18 cellular contexts compared by ENCODE assay signal in the genomic region with DNA sequence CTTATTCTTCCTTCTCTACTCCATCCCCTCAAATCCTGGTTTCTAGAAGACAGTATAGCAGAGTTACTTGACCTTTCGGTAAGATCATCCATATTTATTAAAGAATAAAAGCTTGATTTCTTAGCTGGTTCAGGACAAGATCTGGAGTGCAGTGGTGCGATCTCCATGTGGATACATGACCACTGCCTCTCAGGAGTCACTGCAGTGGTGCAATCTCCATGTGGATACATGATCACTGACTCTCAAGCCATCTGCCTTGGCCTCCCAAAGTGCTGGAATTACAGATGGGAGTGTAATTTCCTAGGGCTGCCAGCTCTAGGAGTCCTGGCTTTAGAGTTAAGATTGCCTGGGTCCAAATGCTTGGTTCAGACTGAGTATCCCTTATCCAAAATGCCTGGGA. TPM values are rescaled to one million over a fixed set of nuclear protein-coding genes. Genes with fewer than 3 reads are reported as not detected.
DNase-seq lines count a peak whose midpoint lies in the region; ATAC-seq and TF ChIP-seq lines count a peak whose summit lies in the region.
"Had no signal": no experiment of that assay in that cellular context is flagged by ENCODE, and none has a peak within 500 bp of the region (broad histone marks: within the 10 kb centered on the region; RNA-seq: fewer than 3 reads in every experiment).

No MANE protein-coding gene starts in this region.

- no peaks in the 10 kb centered on the region; a peak in 1 of 5 replicates for H3K9me3 Mint-ChIP-seq in H9
- no peaks in the 10 kb centered on the region for H3K9me3 Mint-ChIP-seq in activated CD4-positive, alpha-beta memory T cell treated with anti-CD3 and anti-CD28 coated beads for 36 hours
- H3K9me3 Mint-ChIP-seq: CD8-positive, alpha-beta T cell had no signal

- no peak overlapping the region for H3K56ac ChIP-seq in H9 (ENCODE audit: insufficient read length, low read depth, low read length)

- H2BK20ac ChIP-seq in H9 (ENCODE audit: low read depth, low read length, poor library complexity, severe bottlenecking): no peak overlapping the region

- no peak for TF ChIP-seq EP300 in esophagus muscularis mucosa (IDR thresholded peaks at IDR 0.05)

- no peaks in the 10 kb centered on the region for H3K27me3 ChIP-seq in H9 (ENCODE audit: insufficient read depth, low read length)
- no peaks in the 10 kb centered on the region for H3K27me3 ChIP-seq in esophagus muscularis mucosa
- no peaks in the 10 kb centered on the region for H3K27me3 ChIP-seq in thyroid gland
- H3K27me3 ChIP-seq: BLaER1 treated with 17β-estradiol and CSF1 and Interleukin-3, amounts not matched to agents 10 nM and 100 nM had no signal

- H3K27ac Mint-ChIP-seq in H9: no peak overlapping the region
- H3K27ac Mint-ChIP-seq in activated CD4-positive, alpha-beta memory T cell treated with anti-CD3 and anti-CD28 coated beads for 36 hours: no peak overlapping the region
- H3K27ac Mint-ChIP-seq: B cell; CD8-positive, alpha-beta T cell; IgD-negative memory B cell had no signal

- intact Hi-C loops in esophagus muscularis mucosa (cut with DNase I) (no loop called here), sciatic nerve (cut with DNase I) (no loop called here), thyroid gland (cut with DNase I) (no loop called here), mucosa of descending colon (cut with DNase I, micrococcal nuclease) (no loop called here)
- intact Hi-C loops in activated CD4-positive, alpha-beta memory T cell treated with anti-CD3 and anti-CD28 coated beads for 36 hours (cut with micrococcal nuclease): no loop called here

- H3K4ac ChIP-seq in H9 (ENCODE audit: low read depth, low read length): no peak overlapping the region

- no peaks in the 10 kb centered on the region for H3K23me2 ChIP-seq in H9 (ENCODE audit: insufficient read length, low read depth, low read length, poor library complexity, severe bottlenecking)

- H3K36me3 ChIP-seq in esophagus muscularis mucosa (peaks cover 8 to 40% (median 29%) of the 10 kb centered on the region in 4 donors), thyroid gland (peaks cover 4 to 8% of the 10 kb centered on the region in 2 donors), mucosa of descending colon (ENCODE audit: low read depth) (no peaks in the 10 kb centered on the region)

- H4K91ac ChIP-seq in H9 (ENCODE audit: insufficient read length, low read depth, low read length): no peak overlapping the region

- no peak overlapping the region for H3K4me3 ChIP-seq in esophagus muscularis mucosa
- H3K4me3 ChIP-seq in thyroid gland (replicated peaks in 1 of 3): no peak overlapping the region
- H3K4me3 ChIP-seq in mucosa of descending colon: no peak overlapping the region
- H3K4me3 ChIP-seq: BLaER1 treated with 17β-estradiol and CSF1 and Interleukin-3, amounts not matched to agents 10 nM and 100 nM; GM12878 had no signal

- H3K14ac ChIP-seq in H9 (ENCODE audit: insufficient read depth, low read length): 0 out of 2 replicates have a peak overlapping the region, but pooled peaks have one; percentile 13

- H3K27ac ChIP-seq in H9 (ENCODE audit: insufficient read length, low read depth, low read length): no peak overlapping the region
- no peak overlapping the region for H3K27ac ChIP-seq in esophagus muscularis mucosa (replicated peaks in 1 of 4)
- H3K27ac ChIP-seq in thyroid gland: peak overlapping the region in 2 of 3 donors; percentile 19 to 55
- H3K27ac ChIP-seq: BLaER1 treated with 17β-estradiol and CSF1 and Interleukin-3, amounts not matched to agents 10 nM and 100 nM had no signal

- DNase-seq in H9: no peak
- DNase-seq in esophagus muscularis mucosa (ENCODE audit: extremely low spot score): peak; percentile 42
- no peak for DNase-seq in sciatic nerve (ENCODE audit: low spot score)
- DNase-seq in thyroid gland: no peak
- DNase-seq in stimulated activated CD4-positive, alpha-beta T cell treated with anti-CD3 and anti-CD28 coated beads, Interleukin-4, amount 100 ng/mL, for 1 hour: no peak
- DNase-seq in mucosa of descending colon: no peak
- DNase-seq in activated CD4-positive, alpha-beta memory T cell treated with anti-CD3 and anti-CD28 coated beads for 36 hours: no peak
- DNase-seq: CD8-positive, alpha-beta T cell; DMS53; DND-41; EL; GOT3; H7 had no signal

- no peak overlapping the region for H2BK120ac ChIP-seq in H9 (ENCODE audit: low read depth, low read length, poor library complexity, severe bottlenecking)

- TF ChIP-seq CTCF in H9 (conservative IDR thresholded peaks at IDR 0.05) (no peak), esophagus muscularis mucosa (IDR thresholded peaks at IDR 0.05) (no peak), thyroid gland (IDR thresholded peaks at IDR 0.05) (no peak), mucosa of descending colon (IDR thresholded peaks at IDR 0.05) (no peak)

- ATAC-seq in sciatic nerve: peak; percentile 21
- ATAC-seq in mucosa of descending colon: no peak
- ATAC-seq: CD8-positive, alpha-beta T cell; GM12878; HepG2 had no signal

- no peak overlapping the region for H2AFZ ChIP-seq in H9 (ENCODE audit: low read length)

- H3K4me2 ChIP-seq in H9 (ENCODE audit: insufficient read depth, insufficient read length, low read length): no peak overlapping the region
- H3K4me2 ChIP-seq: BLaER1 treated with 17β-estradiol and CSF1 and Interleukin-3, amounts not matched to agents 10 nM and 100 nM had no signal

- CTCF ChIA-PET in activated CD4-positive, alpha-beta memory T cell treated with anti-CD3 and anti-CD28 coated beads for 36 hours (lab: Charles Lee): no interaction called here

- no peak overlapping the region for H3K9ac ChIP-seq in H9 (ENCODE audit: extremely low read depth, insufficient read length, low read length)
- H3K9ac ChIP-seq: BLaER1 treated with 17β-estradiol and CSF1 and Interleukin-3, amounts not matched to agents 10 nM and 100 nM had no signal

- H3K4me3 Mint-ChIP-seq in H9: no peak overlapping the region
- no peak overlapping the region for H3K4me3 Mint-ChIP-seq in activated CD4-positive, alpha-beta memory T cell treated with anti-CD3 and anti-CD28 coated beads for 36 hours
- H3K4me3 Mint-ChIP-seq: B cell; CD8-positive, alpha-beta T cell; IgD-negative memory B cell had no signal

- no peaks in the 10 kb centered on the region for H3K79me2 ChIP-seq in H9 (ENCODE audit: insufficient read depth, low read length)

- H3K27me3 Mint-ChIP-seq in H9 (ENCODE audit: low read depth): no peaks in the 10 kb centered on the region
- peaks cover 4% of the 10 kb centered on the region for H3K27me3 Mint-ChIP-seq in activated CD4-positive, alpha-beta memory T cell treated with anti-CD3 and anti-CD28 coated beads for 36 hours
- H3K27me3 Mint-ChIP-seq: IgD-negative memory B cell had no signal

- H3K4me1 ChIP-seq in H9 (ENCODE audit: insufficient read depth, low read length) (peaks cover 7% of the 10 kb centered on the region; the same call in 1 of the 2 replicates), esophagus muscularis mucosa (peaks cover 2 to 15% (median 13%) of the 10 kb centered on the region in 4 donors), thyroid gland (peaks cover 4 to 27% of the 10 kb centered on the region in 2 donors), mucosa of descending colon (ENCODE audit: low read depth) (no peaks in the 10 kb centered on the region)

- no peak overlapping the region for H3T11ph ChIP-seq in H9 (ENCODE audit: low read length)

- no peak overlapping the region for H2BK15ac ChIP-seq in H9 (ENCODE audit: low read depth, low read length)

- no peak overlapping the region for H2BK12ac ChIP-seq in H9 (ENCODE audit: insufficient read length, low read depth, low read length)

- no peak for TF ChIP-seq POLR2A in esophagus muscularis mucosa (IDR thresholded peaks at IDR 0.05; ENCODE audit: low read depth)
- no peak for TF ChIP-seq POLR2A in thyroid gland (IDR thresholded peaks at IDR 0.05)

- H4K5ac ChIP-seq in H9 (ENCODE audit: insufficient read length, low read depth, low read length): peak overlapping the region; percentile 42

- H3K9me3 ChIP-seq in H9 (ENCODE audit: control insufficient read depth, low read depth, low read length): peaks cover 6% of the 10 kb centered on the region
- H3K9me3 ChIP-seq in esophagus muscularis mucosa: no peaks in the 10 kb centered on the region
- no peaks in the 10 kb centered on the region for H3K9me3 ChIP-seq in thyroid gland
- no peaks in the 10 kb centered on the region for H3K9me3 ChIP-seq in mucosa of descending colon
- H3K9me3 ChIP-seq: BLaER1 treated with 17β-estradiol and CSF1 and Interleukin-3, amounts not matched to agents 10 nM and 100 nM had no signal

- no peak overlapping the region for H3K18ac ChIP-seq in H9 (ENCODE audit: insufficient read length, low read depth, low read length)

- peaks cover 9 to 17% of the 10 kb centered on the region in 2 experiments for H3K4me1 Mint-ChIP-seq in H9
- H3K4me1 Mint-ChIP-seq in activated CD4-positive, alpha-beta memory T cell treated with anti-CD3 and anti-CD28 coated beads for 36 hours (ENCODE audit: low read depth): no peaks in the 10 kb centered on the region
- H3K4me1 Mint-ChIP-seq: B cell, IgD-negative memory B cell had no signal

- no peak overlapping the region for H4K8ac ChIP-seq in H9 (replicated peaks; ENCODE audit: insufficient read length, low read depth, low read length)

- no peaks in the 10 kb centered on the region for H3K79me1 ChIP-seq in H9 (ENCODE audit: insufficient read depth, low read depth, low read length, poor library complexity, severe bottlenecking)

- POLR2A ChIA-PET in activated CD4-positive, alpha-beta memory T cell treated with anti-CD3 and anti-CD28 coated beads for 36 hours (lab: Charles Lee): no interaction called here

- no peak overlapping the region for H3K23ac ChIP-seq in H9 (ENCODE audit: insufficient read length, low read depth, low read length)

- H4K20me1 ChIP-seq in H9 (ENCODE audit: control insufficient read depth, insufficient read depth, insufficient read length): no peaks in the 10 kb centered on the region
- H4K20me1 ChIP-seq: BLaER1 treated with 17β-estradiol and CSF1 and Interleukin-3, amounts not matched to agents 10 nM and 100 nM had no signal

- H2AK5ac ChIP-seq in H9 (ENCODE audit: insufficient read length, low read length): no peak overlapping the region

- peaks cover 20 to 34% (median 33%) of the 10 kb centered on the region in 3 experiments for H3K36me3 Mint-ChIP-seq in H9 (ENCODE audit: insufficient read depth in 1 of 3, low read depth in 3 of 3)
- no peaks in the 10 kb centered on the region for H3K36me3 Mint-ChIP-seq in activated CD4-positive, alpha-beta memory T cell treated with anti-CD3 and anti-CD28 coated beads for 36 hours
- H3K36me3 Mint-ChIP-seq: CD8-positive, alpha-beta T cell had no signal

- WGBS in H9 (ENCODE audit: extremely low coverage, insufficient read length, low lambda C conversion rate): no CpG with 5 or more reads among the region's 2 CpGs
- WGBS in esophagus muscularis mucosa: 95% methylated on average over 2 of the region's 2 CpGs
- WGBS in thyroid gland, 2 donors: 96% methylated on average over 2 of the region's 2 CpGs

- H2BK5ac ChIP-seq in H9 (ENCODE audit: insufficient read length, low read length): no peak overlapping the region

RNA-seq across cellular contexts. Expression of a gene that starts 16.5 kb away (rescaled TPM):
- total RNA-seq in H9 (2021): 15.1 and 18.9 TPM in 2 replicates
- 10 to 100 TPM; 21.2 to 36.3 (median 32.7) TPM for total RNA-seq in esophagus muscularis mucosa
- total RNA-seq in sciatic nerve: 40.7 TPM
- total RNA-seq in thyroid gland: 100 to 1,000 TPM in 2 of 4 donors, 10 to 100 TPM in 2; 70.8 to 123 (median 92.9) TPM
- total RNA-seq in mucosa of descending colon: 10 to 100 TPM in 1 of 3 donors, 1 to 10 TPM in 1, under 1 TPM in 1; 0.55 to 24.8 (median 3.8) TPM
- total RNA-seq in activated CD4-positive, alpha-beta memory T cell treated with anti-CD3 and anti-CD28 coated beads for 36 hours: under 1 TPM in 1 of 2 experiments, not detected in 1; 0.17 TPM
- total RNA-seq: B cell; CD8-positive, alpha-beta T cell had no signal

RNA-seq across cellular contexts. Expression of a gene that starts 54.8 kb away (rescaled TPM):
- total RNA-seq in H9 (2021) (2.5 and 3.7 TPM in 2 replicates), esophagus muscularis mucosa (1 to 10 TPM; 1.3 to 3.4 (median 2.5) TPM), sciatic nerve (3.4 TPM), thyroid gland (1 to 10 TPM; 3.9 to 5.4 (median 4.9) TPM), mucosa of descending colon (1 to 10 TPM; 1.2 to 2.7 (median 1.6) TPM)
- under 1 TPM; 0.19 to 0.51 TPM for total RNA-seq in activated CD4-positive, alpha-beta memory T cell treated with anti-CD3 and anti-CD28 coated beads for 36 hours
- total RNA-seq: CD8-positive, alpha-beta T cell had no signal

RNA-seq across cellular contexts. Expression of a gene that starts 55.1 kb away (rescaled TPM):
- 8.3 and 9.3 TPM in 2 replicates for total RNA-seq in H9 (2021)
- total RNA-seq in esophagus muscularis mucosa: 10 to 100 TPM in 1 of 4 donors, 1 to 10 TPM in 3; 3.3 to 10.4 (median 7.0) TPM
- 11.5 TPM for total RNA-seq in sciatic nerve
- 10 to 100 TPM in 3 of 4 donors, 1 to 10 TPM in 1; 8.3 to 16.1 (median 11.9) TPM for total RNA-seq in thyroid gland
- total RNA-seq in mucosa of descending colon: 1 to 10 TPM; 2.7 to 5.7 (median 4.7) TPM
- under 1 TPM; 0.26 to 0.46 TPM for total RNA-seq in activated CD4-positive, alpha-beta memory T cell treated with anti-CD3 and anti-CD28 coated beads for 36 hours
- total RNA-seq: CD8-positive, alpha-beta T cell had no signal

Comparison
In these comparisons a context has a peak if more than half of its experiments do, and no peak if none do; other contexts are left out.
1. H3K27ac ChIP-seq: peak in thyroid gland (2 of 3); none in H9 (single experiment) and esophagus muscularis mucosa (0 of 4).